In the genomic region with DNA sequence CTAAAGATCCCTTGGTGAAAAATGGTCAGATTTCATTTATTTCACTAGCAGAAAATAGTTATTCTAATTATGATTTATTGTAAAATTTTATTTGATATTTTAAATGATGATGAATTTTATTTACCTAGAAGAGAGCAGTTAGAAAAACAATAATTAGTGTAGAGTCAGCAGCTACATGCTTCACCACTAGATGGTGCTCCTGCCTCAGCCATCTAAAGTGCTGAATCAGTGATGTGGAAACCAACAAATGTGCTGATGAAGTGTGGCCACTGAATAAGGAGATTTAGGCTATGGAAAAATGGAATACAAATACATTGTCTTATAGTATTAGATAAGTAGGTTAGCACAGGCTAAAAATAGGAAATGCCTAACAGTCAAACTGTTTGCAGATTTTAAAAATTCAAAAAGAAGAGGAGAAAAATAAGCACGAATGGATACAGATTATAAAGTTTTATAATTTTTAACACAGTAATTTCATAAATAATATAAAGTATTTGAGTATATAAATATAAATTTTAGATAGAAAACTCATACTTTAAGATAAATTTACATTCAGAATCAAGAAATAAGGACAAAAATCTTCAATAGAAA, we compare ENCODE assay signal across 8 cellular contexts.
DNase-seq lines count a peak whose midpoint lies in the region; ATAC-seq and FAIRE-seq lines count a peak whose summit lies in the region.

No MANE protein-coding gene starts in this region.

- no peak overlapping the region for H3K27ac ChIP-seq in caudate nucleus (ENCODE audit: low read depth, low read length)

- FAIRE-seq in islet of Langerhans (lab: Jason Lieb, UNC), result peak; percentile 99

- DNase-seq in Ammon's horn (ENCODE audit: low spot score), result peak; percentile 92
- peak; percentile 19 for DNase-seq in GOT3 (lab: John Stamatoyannopoulos, UW)
- DNase-seq in NCI-H2227 (lab: John Stamatoyannopoulos, UW; ENCODE audit: unreplicated experiment), result peak; percentile 66
- DNase-seq in activated CD4-positive, CD25-positive, alpha-beta regulatory T cell (lab: John Stamatoyannopoulos, UW), result peak; percentile 26 to 64 (median 43)
- peak in 46 of 61 donors; percentile 1 to 74 (median 40) for DNase-seq in caudate nucleus (lab: John Stamatoyannopoulos, UW)
- DNase-seq in stimulated activated CD4-positive, alpha-beta T cell treated with anti-CD3 and anti-CD28 coated beads, Interleukin-1b, Interleukin-23, amount 100 ng/mL, for 1 hour (ENCODE audit: low read depth in 2 of 2), result peak; percentile 46 to 53

- ATAC-seq in GM21737 (IDR thresholded peaks at IDR 0.05; ENCODE audit: unreplicated experiment), result no peak

Comparison
In these comparisons a context has a peak if more than half of its experiments do, and no peak if none do; other contexts are left out.
1. DNase-seq: peak in every context shown above with its lines; median percentile 92 in Ammon's horn; 66 in NCI-H2227; 50 in stimulated activated CD4-positive, alpha-beta T cell treated with anti-CD3 and anti-CD28 coated beads, Interleukin-1b, Interleukin-23, amount 100 ng/mL, for 1 hour; 43 in activated CD4-positive, CD25-positive, alpha-beta regulatory T cell; 40 in caudate nucleus; 19 in GOT3.